1 cellular context compared by ENCODE assay signal in the genomic region with DNA sequence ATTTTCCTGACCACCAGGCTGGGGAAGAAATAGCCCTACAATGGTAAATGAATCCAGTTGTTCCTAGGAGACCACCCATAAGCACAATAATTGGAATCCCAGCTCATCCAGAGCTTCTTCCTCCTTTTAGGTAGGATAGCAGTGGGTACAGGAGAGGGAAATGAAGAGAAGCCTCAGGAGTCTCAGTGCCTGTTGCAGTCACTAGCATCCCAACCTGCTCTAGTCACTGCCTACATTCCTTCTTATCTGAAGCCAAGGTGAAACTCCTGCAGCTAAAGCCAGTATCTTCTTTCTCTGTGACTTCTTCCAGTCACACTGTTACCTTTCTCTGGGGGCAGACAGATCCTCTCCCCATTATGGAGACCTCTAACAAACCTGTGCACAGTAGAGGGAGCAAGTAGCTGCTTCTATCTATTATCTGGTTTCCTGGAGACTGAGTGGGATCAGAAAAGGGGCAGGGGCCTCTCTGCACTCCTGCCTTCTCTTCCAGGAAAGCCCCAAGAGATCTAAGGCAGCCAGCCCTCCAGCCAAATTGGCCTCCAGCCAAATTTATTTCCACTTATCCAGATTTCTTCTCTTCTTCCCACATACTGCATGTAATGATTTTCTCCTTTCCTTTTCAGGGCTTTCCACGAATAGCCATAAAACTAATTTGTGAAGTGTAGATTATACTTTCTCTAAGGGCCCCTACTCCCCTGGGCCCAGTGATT.
TF ChIP-seq lines count a peak whose summit lies in the region.

No MANE protein-coding gene starts in this region.

TF ChIP-seq in GM12878, 131 proteins besides CTCF, POLR2A, EP300 and RAD21 (continued from another document):
- TF ChIP-seq, protein P1, sequence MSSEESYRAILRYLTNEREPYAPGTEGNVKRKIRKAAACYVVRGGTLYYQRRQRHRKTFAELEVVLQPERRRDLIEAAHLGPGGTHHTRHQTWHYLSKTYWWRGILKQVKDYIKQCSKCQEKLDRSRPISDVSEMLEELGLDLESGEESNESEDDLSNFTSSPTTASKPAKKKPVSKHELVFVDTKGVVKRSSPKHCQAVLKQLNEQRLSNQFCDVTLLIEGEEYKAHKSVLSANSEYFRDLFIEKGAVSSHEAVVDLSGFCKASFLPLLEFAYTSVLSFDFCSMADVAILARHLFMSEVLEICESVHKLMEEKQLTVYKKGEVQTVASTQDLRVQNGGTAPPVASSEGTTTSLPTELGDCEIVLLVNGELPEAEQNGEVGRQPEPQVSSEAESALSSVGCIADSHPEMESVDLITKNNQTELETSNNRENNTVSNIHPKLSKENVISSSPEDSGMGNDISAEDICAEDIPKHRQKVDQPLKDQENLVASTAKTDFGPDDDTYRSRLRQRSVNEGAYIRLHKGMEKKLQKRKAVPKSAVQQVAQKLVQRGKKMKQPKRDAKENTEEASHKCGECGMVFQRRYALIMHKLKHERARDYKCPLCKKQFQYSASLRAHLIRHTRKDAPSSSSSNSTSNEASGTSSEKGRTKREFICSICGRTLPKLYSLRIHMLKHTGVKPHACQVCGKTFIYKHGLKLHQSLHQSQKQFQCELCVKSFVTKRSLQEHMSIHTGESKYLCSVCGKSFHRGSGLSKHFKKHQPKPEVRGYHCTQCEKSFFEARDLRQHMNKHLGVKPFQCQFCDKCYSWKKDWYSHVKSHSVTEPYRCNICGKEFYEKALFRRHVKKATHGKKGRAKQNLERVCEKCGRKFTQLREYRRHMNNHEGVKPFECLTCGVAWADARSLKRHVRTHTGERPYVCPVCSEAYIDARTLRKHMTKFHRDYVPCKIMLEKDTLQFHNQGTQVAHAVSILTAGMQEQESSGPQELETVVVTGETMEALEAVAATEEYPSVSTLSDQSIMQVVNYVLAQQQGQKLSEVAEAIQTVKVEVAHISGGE (CRISPR knock-in tag; IDR thresholded peaks at IDR 0.05), result no peak
- TF ChIP-seq RFX5 (IDR thresholded peaks at IDR 0.05; ENCODE audit: low read depth, low read length), result no peak
- TF ChIP-seq IKZF2 (IDR thresholded peaks at IDR 0.05), result no peak
